In the genomic region with DNA sequence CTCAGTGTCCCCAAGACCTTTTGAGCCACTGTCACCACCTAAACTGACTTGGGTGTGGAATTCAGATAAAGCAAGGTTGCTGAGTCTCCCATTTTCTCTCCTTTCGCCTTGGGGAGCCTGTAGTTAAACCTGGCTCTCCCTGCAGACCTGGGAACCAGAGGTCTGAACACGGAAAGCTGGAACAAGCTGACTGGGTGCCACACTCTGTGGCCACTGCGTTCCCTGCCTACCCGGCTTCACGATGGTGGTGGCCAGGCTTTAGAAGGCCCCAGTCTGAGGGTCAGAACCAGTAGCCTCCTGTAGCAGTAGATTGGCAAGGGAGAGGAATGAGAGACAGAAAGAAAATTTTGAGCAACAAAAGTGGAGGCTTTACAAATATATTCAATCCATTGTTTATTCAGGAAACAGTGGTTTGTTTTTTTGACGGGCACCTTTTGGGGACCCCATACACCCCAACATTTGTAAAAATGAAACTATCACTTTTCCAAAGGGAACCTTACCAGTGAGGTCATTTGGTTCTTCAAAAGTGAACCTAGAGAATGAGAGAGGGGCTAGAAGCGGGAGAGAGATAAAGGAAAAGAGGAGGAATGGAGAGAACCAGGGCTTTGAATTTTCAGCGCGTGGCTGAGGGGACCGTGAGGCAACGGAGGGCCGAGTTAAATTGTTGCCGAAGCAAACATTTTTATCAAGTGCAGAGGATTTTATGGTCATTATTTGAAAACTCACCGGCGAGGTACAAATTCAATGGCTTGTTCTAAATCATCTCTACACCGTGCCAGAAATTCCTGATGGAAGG, we compare ENCODE assay signal across 23 cellular contexts. TPM values are rescaled to one million over a fixed set of nuclear protein-coding genes. Genes with fewer than 3 reads are reported as not detected.
DNase-seq lines count a peak whose midpoint lies in the region; ATAC-seq and TF ChIP-seq lines count a peak whose summit lies in the region.
"Had no signal": no experiment of that assay in that cellular context is flagged by ENCODE, and none has a peak within 500 bp of the region (broad histone marks: within the 10 kb centered on the region; RNA-seq: fewer than 3 reads in every experiment).

No MANE protein-coding gene starts in this region.

- H3K9me3 ChIP-seq in SK-N-SH = no peaks in the 10 kb centered on the region
- no peaks in the 10 kb centered on the region for H3K9me3 ChIP-seq in HEK293 (ENCODE audit: control insufficient read depth, insufficient read depth, low read depth, low read length)
- H3K9me3 ChIP-seq: thoracic aorta had no signal

- TF ChIP-seq EP300 in SK-N-SH (IDR thresholded peaks at IDR 0.05; ENCODE audit: borderline replicate concordance in 1 of 2, low read depth in 1 of 2, low read length in 1 of 2) = no peak

- CTCF ChIA-PET in SK-N-SH (lab: Yijun Ruan, JAX) = interaction anchor here (0.7 to 5.9 kb wide), 23 partner anchors 15 to 592 kb away, joined by 3 to 59 read pairs (median 11); a partner anchor contains a TSS
- CTCF ChIA-PET in HEK293 (lab: Yijun Ruan, JAX) = interaction anchor here (0.6 to 5.7 kb wide), 19 partner anchors 23 to 591 kb away, joined by 3 to 86 read pairs (median 5); a partner anchor contains a TSS

- no peak overlapping the region for H3K9ac ChIP-seq in SK-N-SH

- H3K27me3 Mint-ChIP-seq in natural killer cell (ENCODE audit: low read depth in 2 of 2) = peaks cover 74 to 80% of the 10 kb centered on the region in 2 donors

- H3K36me3 ChIP-seq in SK-N-SH (replicated peaks in 1 of 2; ENCODE audit: control insufficient read depth in 1 of 2, insufficient read depth in 2 of 2, low read length in 1 of 2) = no peaks in the 10 kb centered on the region
- peaks cover 0 to 7% of the 10 kb centered on the region in 2 experiments; a peak in 1 of 3 replicates for H3K36me3 ChIP-seq in HEK293 (ENCODE audit: control insufficient read depth in 2 of 2, insufficient read depth in 1 of 2, low read length in 2 of 2)
- H3K36me3 ChIP-seq: thoracic aorta had no signal

- no peak overlapping the region for H2AFZ ChIP-seq in SK-N-SH (ENCODE audit: low read depth)

- no peaks in the 10 kb centered on the region for H3K9me3 Mint-ChIP-seq in natural killer cell
- H3K9me3 Mint-ChIP-seq: activated B cell treated with CpG ODN at 0.5 μM for 24 hours; activated naive CD8-positive, alpha-beta T cell treated with anti-CD3 and anti-CD28 coated beads for 36 hours; effector memory CD8-positive, alpha-beta T cell had no signal

- peak overlapping the region; percentile 62 for H3K4me3 Mint-ChIP-seq in natural killer cell
- H3K4me3 Mint-ChIP-seq: activated B cell treated with CpG ODN at 0.5 μM for 24 hours; activated naive CD8-positive, alpha-beta T cell treated with anti-CD3 and anti-CD28 coated beads for 36 hours had no signal

- peaks cover 7% of the 10 kb centered on the region for H3K36me3 Mint-ChIP-seq in natural killer cell
- H3K36me3 Mint-ChIP-seq: activated naive CD8-positive, alpha-beta T cell treated with anti-CD3 and anti-CD28 coated beads for 36 hours had no signal

- peaks cover 99% of the 10 kb centered on the region for H3K27me3 ChIP-seq in SK-N-SH (ENCODE audit: insufficient read depth)

- POLR2A ChIA-PET in SK-N-SH (lab: Yijun Ruan, JAX) (no interaction called here), HEK293 (lab: Yijun Ruan, JAX) (no interaction called here)

- H3K27ac Mint-ChIP-seq in natural killer cell = peak overlapping the region in 1 of 2 donors; percentile 43
- H3K27ac Mint-ChIP-seq: activated B cell treated with CpG ODN at 0.5 μM for 24 hours; activated naive CD8-positive, alpha-beta T cell treated with anti-CD3 and anti-CD28 coated beads for 36 hours; naive thymus-derived CD8-positive, alpha-beta T cell had no signal

- intact Hi-C loops in natural killer cell (cut with micrococcal nuclease) = loop anchor here (5.0 to 10.0 kb wide), 2 partner anchors 138 to 465 kb away; no protein-coding TSS in a partner anchor

- TF ChIP-seq RAD21 in SK-N-SH (IDR thresholded peaks at IDR 0.05; ENCODE audit: low read length) = no peak

- WGBS in SK-N-SH (ENCODE audit: low lambda C conversion rate) = 8% methylated on average over 16 of the region's 16 CpGs

- TF ChIP-seq CTCF in SK-N-SH (IDR thresholded peaks at IDR 0.05) (no peak), HEK293 (tag by site-specific recombination; IDR thresholded peaks at IDR 0.05) (no peak), astrocyte of the spinal cord (IDR thresholded peaks at IDR 0.05; ENCODE audit: low read depth, low read length) (no peak), natural killer cell (IDR thresholded peaks at IDR 0.05) (no peak), GM13977 (IDR thresholded peaks at IDR 0.05; ENCODE audit: extremely low read depth, insufficient read depth, missing control alignments) (no peak)

- DNase-seq in SK-N-SH (no peak), astrocyte of the spinal cord (ENCODE audit: low read depth, low spot score) (peak; percentile 38), natural killer cell (no peak), NCI-H226 (no peak), GM13977 (ENCODE audit: low spot score) (no peak)
- no peak for DNase-seq in stimulated activated naive CD4-positive, alpha-beta T cell (lab: John Stamatoyannopoulos, UW)
- DNase-seq: activated B cell treated with CpG ODN at 0.5 μM for 24 hours; activated naive CD8-positive, alpha-beta T cell treated with anti-CD3 and anti-CD28 coated beads for 36 hours; caudate nucleus; effector memory CD8-positive, alpha-beta T cell; GOT3; hypothalamus; naive thymus-derived CD8-positive, alpha-beta T cell; NCI-H1930; NCI-H524 treated with DMSO at 0.1 percent for 48 hours; retina; stimulated activated CD4-positive, alpha-beta T cell treated with anti-CD3 and anti-CD28 coated beads, Interleukin-1b, Interleukin-23, amount 100 ng/mL, for 48 hours had no signal

- no peaks in the 10 kb centered on the region for H3K9me2 ChIP-seq in SK-N-SH

- H3K4me2 ChIP-seq in SK-N-SH = no peak overlapping the region

- H3F3A ChIP-seq in SK-N-SH (replicated peaks; ENCODE audit: insufficient read depth) = no peaks in the 10 kb centered on the region

- peaks cover 26% of the 10 kb centered on the region for H4K20me1 ChIP-seq in SK-N-SH (ENCODE audit: insufficient read depth)

- ATAC-seq in SK-N-SH treated with all-trans-retinoic acid at 6 μM for 48 hours = no peak
- ATAC-seq in natural killer cell = no peak
- ATAC-seq: effector memory CD8-positive, alpha-beta T cell; GM12878; left lobe of liver; naive thymus-derived CD8-positive, alpha-beta T cell had no signal

- H3K4me3 ChIP-seq in SK-N-SH (ENCODE audit: low read depth in 2 of 2, low read length in 1 of 2) = no peak overlapping the region
- H3K4me3 ChIP-seq in HEK293 (ENCODE audit: low read depth, low read length) = no peak overlapping the region
- peak overlapping the region; percentile 74 for H3K4me3 ChIP-seq in astrocyte of the spinal cord (ENCODE audit: low read depth, low read length)
- H3K4me3 ChIP-seq: GM12878, thoracic aorta had no signal

- peaks cover 42 to 56% of the 10 kb centered on the region in 2 donors for H3K4me1 Mint-ChIP-seq in natural killer cell

- H3K79me2 ChIP-seq in SK-N-SH (ENCODE audit: insufficient read depth) = no peaks in the 10 kb centered on the region

- H3K27ac ChIP-seq in SK-N-SH (ENCODE audit: low read depth in 2 of 2, low read length in 1 of 2) (no peak overlapping the region), HEK293 (ENCODE audit: extremely low read depth, low read depth, low read length) (peak overlapping the region; percentile 67; the same call in 1 of the 2 replicates)
- H3K27ac ChIP-seq: thoracic aorta had no signal

- H3K4me1 ChIP-seq in SK-N-SH (ENCODE audit: control insufficient read depth in 1 of 2, insufficient read depth in 2 of 2, low read depth in 1 of 2, low read length in 1 of 2) = no peaks in the 10 kb centered on the region
- peaks cover 51% of the 10 kb centered on the region for H3K4me1 ChIP-seq in HEK293 (ENCODE audit: control insufficient read depth, insufficient read depth, low read length)

- in situ Hi-C loops in astrocyte of the spinal cord (cut with HindIII; ENCODE audit: low sequenced_read_pairs) (no loop called here), GM13977 (cut with MboI; ENCODE audit: low pct_unique_long_range_greater_than_20kb, low sequenced_read_pairs, unreplicated experiment) (loop anchor here (10.0 kb wide), 1 partner anchor 108 kb away; a partner anchor contains a TSS)

TF ChIP-seq in SK-N-SH, 30 proteins besides CTCF, POLR2A, EP300 and RAD21 (continues in another document):
- no peak for TF ChIP-seq TAF1 (IDR thresholded peaks at IDR 0.05; ENCODE audit: borderline replicate concordance, low read depth, low read length)

TF ChIP-seq in SK-N-SH treated with all-trans-retinoic acid at 6 μM for 48 hours, 23 proteins besides CTCF, POLR2A, EP300 and RAD21 (continues in another document):
- TF ChIP-seq ZFP30 (CRISPR knock-in tag; IDR thresholded peaks at IDR 0.05) (no peak), SNAI2 (CRISPR knock-in tag; IDR thresholded peaks at IDR 0.05) (no peak), ZC3H10 (CRISPR knock-in tag; IDR thresholded peaks at IDR 0.05) (no peak), ZNF70 (CRISPR knock-in tag; IDR thresholded peaks at IDR 0.05) (no peak), TCF4 (CRISPR knock-in tag; IDR thresholded peaks at IDR 0.05; ENCODE audit: borderline replicate concordance) (no peak)

TF ChIP-seq in HEK293, 187 proteins besides CTCF, POLR2A, EP300 and RAD21 (continues in another document):
- no peak for TF ChIP-seq KLF8 (tag by site-specific recombination; IDR thresholded peaks at IDR 0.05)
- no peak for TF ChIP-seq ZNF354C (tag by site-specific recombination; IDR thresholded peaks at IDR 0.05; ENCODE audit: borderline replicate concordance, low read depth)
- TF ChIP-seq ZBTB8A (tag by site-specific recombination; IDR thresholded peaks at IDR 0.05) = no peak
- no peak for TF ChIP-seq ZNF530 (tag by site-specific recombination; IDR thresholded peaks at IDR 0.05; ENCODE audit: low read depth)

RNA-seq across cellular contexts. Expression of a gene that starts 1.8 kb away (rescaled TPM):
- polyA plus RNA-seq in SK-N-SH (2012; rRNA removed) = not detected in 2 replicates
- not detected in 2 replicates for polyA plus RNA-seq in SK-N-SH (2012; cell fraction: cytosol; rRNA removed)
- not detected in 2 replicates for polyA plus RNA-seq in SK-N-SH (2012; cell fraction: nucleus; rRNA removed)
- total RNA-seq in natural killer cell = not detected
- total RNA-seq: activated B cell treated with CpG ODN at 0.5 μM for 24 hours; activated naive CD8-positive, alpha-beta T cell treated with anti-CD3 and anti-CD28 coated beads for 36 hours; MCF 10A; naive thymus-derived CD8-positive, alpha-beta T cell had no signal
- polyA plus RNA-seq: GM12878; naive thymus-derived CD8-positive, alpha-beta T cell had no signal

RNA-seq across cellular contexts. Expression of a gene that starts 6.1 kb away (rescaled TPM):
- polyA plus RNA-seq in SK-N-SH (2012; rRNA removed) = not detected in 2 replicates
- not detected in 2 replicates for polyA plus RNA-seq in SK-N-SH (2012; cell fraction: cytosol; rRNA removed)
- not detected in 2 replicates for polyA plus RNA-seq in SK-N-SH (2012; cell fraction: nucleus; rRNA removed)
- 1 to 10 TPM in 1 of 3 donors, under 1 TPM in 2; 0.45 to 1.4 (median 0.97) TPM for total RNA-seq in natural killer cell
- total RNA-seq: MCF 10A; naive thymus-derived CD8-positive, alpha-beta T cell had no signal

RNA-seq across cellular contexts. Expression of a gene that starts 9.2 kb away (rescaled TPM):
- not detected in 2 replicates for polyA plus RNA-seq in SK-N-SH (2012; rRNA removed)
- not detected in 2 replicates for polyA plus RNA-seq in SK-N-SH (2012; cell fraction: cytosol; rRNA removed)
- not detected in 2 replicates for polyA plus RNA-seq in SK-N-SH (2012; cell fraction: nucleus; rRNA removed)
- total RNA-seq in natural killer cell = 1 to 10 TPM in 1 of 3 donors, under 1 TPM in 2; 0.12 to 1.0 (median 0.18) TPM
- total RNA-seq: naive thymus-derived CD8-positive, alpha-beta T cell; thoracic aorta had no signal

RNA-seq across cellular contexts. Expression of a gene that starts 12.1 kb away (rescaled TPM):
- polyA plus RNA-seq in SK-N-SH (2012; rRNA removed) = not detected in 2 replicates
- not detected in 2 replicates for polyA plus RNA-seq in SK-N-SH (2012; cell fraction: cytosol; rRNA removed)
- not detected in 2 replicates for polyA plus RNA-seq in SK-N-SH (2012; cell fraction: nucleus; rRNA removed)
- total RNA-seq in natural killer cell = not detected
- total RNA-seq: activated B cell treated with CpG ODN at 0.5 μM for 24 hours; activated naive CD8-positive, alpha-beta T cell treated with anti-CD3 and anti-CD28 coated beads for 36 hours; MCF 10A; naive thymus-derived CD8-positive, alpha-beta T cell had no signal
- polyA plus RNA-seq: naive thymus-derived CD8-positive, alpha-beta T cell had no signal

RNA-seq across cellular contexts. Expression of a gene that starts 23.3 kb away (rescaled TPM):
- not detected in 2 replicates for polyA plus RNA-seq in SK-N-SH (2012; rRNA removed)
- 0.01 TPM in 1 of 2 replicates, not detected in the other for polyA plus RNA-seq in SK-N-SH (2012; cell fraction: cytosol; rRNA removed)
- polyA plus RNA-seq in SK-N-SH (2012; cell fraction: nucleus; rRNA removed) = not detected in 2 replicates
- total RNA-seq in natural killer cell = not detected
- total RNA-seq: activated B cell treated with CpG ODN at 0.5 μM for 24 hours; activated naive CD8-positive, alpha-beta T cell treated with anti-CD3 and anti-CD28 coated beads for 36 hours; GM12878; MCF 10A; naive thymus-derived CD8-positive, alpha-beta T cell had no signal
- polyA plus RNA-seq: GM12878; naive thymus-derived CD8-positive, alpha-beta T cell had no signal
